ENCODE assay signal across 18 cellular contexts in the genomic region with DNA sequence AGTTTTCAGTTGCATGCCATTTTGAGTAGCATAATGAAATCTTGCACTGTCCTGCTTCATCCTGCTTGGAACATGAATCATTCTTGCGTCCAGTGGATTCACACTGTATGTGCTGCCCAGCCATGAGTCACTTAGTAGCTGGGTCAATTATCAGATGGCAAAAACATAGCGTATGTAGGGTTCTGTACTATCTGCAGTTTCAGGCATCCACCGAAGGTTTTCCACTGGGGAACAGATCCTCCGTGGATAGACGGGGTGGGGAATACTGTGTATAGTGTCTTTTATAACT.
A peak's percentile ranks its signal among the peaks of the same experiment; 100 is the strongest.
DNase-seq lines count a peak whose midpoint lies in the region; ATAC-seq and TF ChIP-seq lines count a peak whose summit lies in the region.
"Had no signal": no experiment of that assay in that cellular context is flagged by ENCODE, and none has a peak within 500 bp of the region (broad histone marks: within the 10 kb centered on the region; RNA-seq: fewer than 3 reads in every experiment).

No MANE protein-coding gene starts in this region.

- no TSS peak for BruUV-seq in PC-3 (replicated peaks; lab: Mats Ljungman, UMichigan)

- no peak overlapping the region for H3K9ac ChIP-seq in PC-3 (ENCODE audit: low read length)

- POLR2A ChIA-PET in PC-3 (lab: Charles Lee; ENCODE audit: unreplicated experiment): no interaction called here
- POLR2A ChIA-PET in naive thymus-derived CD4-positive, alpha-beta T cell (lab: Charles Lee): no interaction called here

- H3K4me2 ChIP-seq in PC-3 (ENCODE audit: low read length): no peak overlapping the region

- no peaks in the 10 kb centered on the region for H3F3A ChIP-seq in PC-3 (ENCODE audit: low read length, unreplicated experiment)

- CTCF ChIA-PET in PC-3 (lab: Charles Lee): no interaction called here
- CTCF ChIA-PET in naive thymus-derived CD4-positive, alpha-beta T cell (lab: Charles Lee): no interaction called here

- no peak overlapping the region for H2AFZ ChIP-seq in PC-3 (ENCODE audit: low read length)

- H3K36me3 ChIP-seq in PC-3 (ENCODE audit: low read depth, low read length): no peaks in the 10 kb centered on the region
- no peaks in the 10 kb centered on the region for H3K36me3 ChIP-seq in naive thymus-derived CD4-positive, alpha-beta T cell (ENCODE audit: control insufficient read depth in 2 of 3, insufficient read depth in 3 of 3, low read length in 3 of 3)
- H3K36me3 ChIP-seq: SJSA1, vagina, WERI-Rb-1 had no signal

- H3K27ac ChIP-seq in PC-3 (ENCODE audit: low read length): no peak overlapping the region
- no peak overlapping the region for H3K27ac ChIP-seq in naive thymus-derived CD4-positive, alpha-beta T cell (ENCODE audit: low read depth, low read length)
- H3K27ac ChIP-seq: SJSA1, vagina, WERI-Rb-1 had no signal

- H3K27ac Mint-ChIP-seq in naive thymus-derived CD4-positive, alpha-beta T cell: no peak overlapping the region
- H3K27ac Mint-ChIP-seq: activated CD8-positive, alpha-beta memory T cell treated with anti-CD3 and anti-CD28 coated beads, Interleukin-2, amount 10 ng/mL, durations not matched to agents 7 days and 5 days; CD14-positive monocyte had no signal

- intact Hi-C loops in PC-3 (cut with micrococcal nuclease): no loop called here
- intact Hi-C loops in naive thymus-derived CD4-positive, alpha-beta T cell (cut with micrococcal nuclease): no loop called here

- H3K9me3 ChIP-seq in PC-3 (ENCODE audit: low read length): no peaks in the 10 kb centered on the region
- no peaks in the 10 kb centered on the region for H3K9me3 ChIP-seq in naive thymus-derived CD4-positive, alpha-beta T cell (ENCODE audit: control insufficient read depth in 2 of 3, low read length in 3 of 3)
- H3K9me3 ChIP-seq: SJSA1, vagina had no signal

- no peaks in the 10 kb centered on the region for H3K79me2 ChIP-seq in PC-3 (ENCODE audit: low read length)

- no peak for TF ChIP-seq CTCF in PC-3 (conservative IDR thresholded peaks at IDR 0.05; ENCODE audit: low read depth, low read length)

- peaks cover 0 to 6% (median 0%) of the 10 kb centered on the region in 5 donors for H3K36me3 Mint-ChIP-seq in naive thymus-derived CD4-positive, alpha-beta T cell
- H3K36me3 Mint-ChIP-seq: CD14-positive monocyte had no signal

- peak; percentile 81 for ATAC-seq in PC-3
- ATAC-seq in naive thymus-derived CD4-positive, alpha-beta T cell: no peak
- ATAC-seq: activated CD8-positive, alpha-beta memory T cell treated with anti-CD3 and anti-CD28 coated beads, Interleukin-2, amount 10 ng/mL, durations not matched to agents 7 days and 5 days; sciatic nerve had no signal

- H3K4me1 Mint-ChIP-seq in naive thymus-derived CD4-positive, alpha-beta T cell: peaks cover 0 to 2% (median 0%) of the 10 kb centered on the region in 7 donors
- H3K4me1 Mint-ChIP-seq: activated CD8-positive, alpha-beta memory T cell treated with anti-CD3 and anti-CD28 coated beads, Interleukin-2, amount 10 ng/mL, durations not matched to agents 7 days and 5 days; CD14-positive monocyte had no signal

- H3K9me2 ChIP-seq in PC-3 (replicated peaks; ENCODE audit: low read length): no peaks in the 10 kb centered on the region

- H4K20me1 ChIP-seq in PC-3 (ENCODE audit: low read length): no peaks in the 10 kb centered on the region

- no peak overlapping the region for H3K4me3 Mint-ChIP-seq in naive thymus-derived CD4-positive, alpha-beta T cell
- H3K4me3 Mint-ChIP-seq: activated CD8-positive, alpha-beta memory T cell treated with anti-CD3 and anti-CD28 coated beads, Interleukin-2, amount 10 ng/mL, durations not matched to agents 7 days and 5 days; CD14-positive monocyte had no signal

- peaks cover 4% of the 10 kb centered on the region; the same call in 1 of the 2 replicates for H3K4me1 ChIP-seq in PC-3 (ENCODE audit: insufficient read depth, low read length)
- H3K4me1 ChIP-seq in naive thymus-derived CD4-positive, alpha-beta T cell (ENCODE audit: control insufficient read depth in 2 of 2, insufficient read depth in 2 of 2, low read length in 2 of 2): no peaks in the 10 kb centered on the region
- H3K4me1 ChIP-seq: SJSA1, vagina had no signal

- no peaks in the 10 kb centered on the region for H3K27me3 ChIP-seq in PC-3 (ENCODE audit: low read length)
- H3K27me3 ChIP-seq in naive thymus-derived CD4-positive, alpha-beta T cell (ENCODE audit: control insufficient read depth in 2 of 2, insufficient read depth in 2 of 2, low read length in 2 of 2): no peaks in the 10 kb centered on the region
- H3K27me3 ChIP-seq: SJSA1, vagina had no signal

- no peak overlapping the region for H3K4me3 ChIP-seq in PC-3 (ENCODE audit: low read length)
- no peak overlapping the region for H3K4me3 ChIP-seq in naive thymus-derived CD4-positive, alpha-beta T cell (ENCODE audit: low read length)
- H3K4me3 ChIP-seq: lung, SJSA1, vagina had no signal

- H3K9me3 Mint-ChIP-seq in naive thymus-derived CD4-positive, alpha-beta T cell: peaks cover 0 to 14% (median 4%) of the 10 kb centered on the region in 11 donors

- H3K27me3 Mint-ChIP-seq in naive thymus-derived CD4-positive, alpha-beta T cell: peaks cover 0 to 21% (median 13%) of the 10 kb centered on the region in 5 donors
- H3K27me3 Mint-ChIP-seq: activated CD8-positive, alpha-beta memory T cell treated with anti-CD3 and anti-CD28 coated beads, Interleukin-2, amount 10 ng/mL, durations not matched to agents 7 days and 5 days had no signal

- DNase-seq in GM04504 (ENCODE audit: low read depth): peak; percentile 10
- peak; percentile 54 for DNase-seq in PC-3
- DNase-seq in dedifferentiated amniotic fluid mesenchymal stem cell (ENCODE audit: extremely low spot score): peak; percentile 37
- peak; percentile 31 for DNase-seq in myocyte (ENCODE audit: low read depth)
- DNase-seq in naive thymus-derived CD4-positive, alpha-beta T cell: no peak
- no peak for DNase-seq in HT-29 (ENCODE audit: low spot score)
- no peak for DNase-seq in AG08396 (ENCODE audit: low spot score)
- DNase-seq in Kasumi-1 (lab: John Stamatoyannopoulos, UW): no peak
- DNase-seq: activated CD8-positive, alpha-beta memory T cell treated with anti-CD3 and anti-CD28 coated beads, Interleukin-2, amount 10 ng/mL, durations not matched to agents 7 days and 5 days; central memory CD4-positive, alpha-beta T cell; NCI-H2081 treated with DMSO at 0.1 percent for 48 hours; stimulated activated naive CD4-positive, alpha-beta T cell; WERI-Rb-1 had no signal

Comparison
In these comparisons a context has a peak if more than half of its experiments do, and no peak if none do; other contexts are left out.
1. DNase-seq: peak in GM04504 (single experiment), PC-3 (single experiment), dedifferentiated amniotic fluid mesenchymal stem cell (single experiment) and myocyte (single experiment); none in naive thymus-derived CD4-positive, alpha-beta T cell (0 of 9), HT-29 (single experiment), AG08396 (single experiment) and Kasumi-1 (0 of 2).